In genomic region chr1:1511533-1512285, GRCh38 we compare ENCODE assay signal across 1 cellular context.
TF ChIP-seq lines count a peak whose summit lies in the region.

Gene ATAD3A, plus strand, starts transcription at chr1:1512162. Its CDS starts 107 bp downstream, at chr1:1512269.

TF ChIP-seq in HepG2, 621 proteins besides CTCF, POLR2A, EP300 and RAD21 (continued from another document and continues in another):
- TF ChIP-seq TFAP4 (IDR thresholded peaks at IDR 0.05; ENCODE audit: borderline replicate concordance, low read depth) (peak; percentile 87), FOXP4 (CRISPR knock-in tag; IDR thresholded peaks at IDR 0.05) (peak; percentile 40; the same call in 1 of the 2 replicates), HMGXB4 (CRISPR knock-in tag; IDR thresholded peaks at IDR 0.05; ENCODE audit: borderline replicate concordance in 1 of 2, low read depth in 1 of 2) (peak; percentile 80 to 89; a peak in 3 of 4 replicates), ZNF275 (CRISPR knock-in tag; IDR thresholded peaks at IDR 0.05; ENCODE audit: borderline replicate concordance) (peak; percentile 51; the same call in 1 of the 2 replicates), PLSCR1 (CRISPR knock-in tag; IDR thresholded peaks at IDR 0.05; ENCODE audit: borderline replicate concordance) (no peak), ZFP82 (CRISPR knock-in tag; IDR thresholded peaks at IDR 0.05; ENCODE audit: borderline replicate concordance) (0 out of 2 replicates have a peak, but pooled peaks have one; percentile 62), ATF1 (CRISPR knock-in tag; IDR thresholded peaks at IDR 0.05) (peak; percentile 96), ZNF775 (CRISPR knock-in tag; IDR thresholded peaks at IDR 0.05; ENCODE audit: borderline replicate concordance) (no peak), SRY (CRISPR knock-in tag; IDR thresholded peaks at IDR 0.05) (peak; percentile 94), ZSCAN12 (CRISPR knock-in tag; IDR thresholded peaks at IDR 0.05) (no peak), ATF7 (IDR thresholded peaks at IDR 0.05) (peak; percentile 9; the same call in 1 of the 2 replicates), ATF7 (CRISPR knock-in tag; IDR thresholded peaks at IDR 0.05) (no peak), HOXA9 (CRISPR knock-in tag; IDR thresholded peaks at IDR 0.05; ENCODE audit: borderline replicate concordance) (0 out of 2 replicates have a peak, but pooled peaks have one; percentile 23), TEF (CRISPR knock-in tag; IDR thresholded peaks at IDR 0.05) (no peak), CBX5 (CRISPR knock-in tag; IDR thresholded peaks at IDR 0.05; ENCODE audit: borderline replicate concordance) (peak; percentile 69; the same call in 1 of the 2 replicates), TCF7 (IDR thresholded peaks at IDR 0.05; ENCODE audit: low read depth) (no peak), THRA (CRISPR knock-in tag; IDR thresholded peaks at IDR 0.05; ENCODE audit: borderline replicate concordance) (peak; percentile 60), ZFP36 (IDR thresholded peaks at IDR 0.05; ENCODE audit: borderline replicate concordance, low read depth, low read length, partially characterized antibody) (no peak), ZFY (CRISPR knock-in tag; IDR thresholded peaks at IDR 0.05) (peak; percentile 60; the same call in 1 of the 2 replicates), MLX (CRISPR knock-in tag; IDR thresholded peaks at IDR 0.05) (no peak), ZNF780A (CRISPR knock-in tag; IDR thresholded peaks at IDR 0.05) (no peak), KDM5B (CRISPR knock-in tag; IDR thresholded peaks at IDR 0.05; ENCODE audit: borderline replicate concordance) (peak; percentile 84; the same call in 1 of the 2 replicates), ZC3H13 (CRISPR knock-in tag; IDR thresholded peaks at IDR 0.05) (peak; percentile 91), MLLT10 (CRISPR knock-in tag; IDR thresholded peaks at IDR 0.05) (no peak), POLR2AphosphoS5 (IDR thresholded peaks at IDR 0.05; ENCODE audit: low read depth, low read length) (peak; percentile 73), ZNF768 (CRISPR knock-in tag; IDR thresholded peaks at IDR 0.05) (0 out of 2 replicates have a peak, but pooled peaks have one; percentile 67), SIN3A (IDR thresholded peaks at IDR 0.05; ENCODE audit: borderline replicate concordance, low read depth, low read length) (peak; percentile 96; the same call in 1 of the 2 replicates), ARNT2 (CRISPR knock-in tag; IDR thresholded peaks at IDR 0.05; ENCODE audit: low read depth) (peak; percentile 81), RFX5 (IDR thresholded peaks at IDR 0.05; ENCODE audit: low read depth, low read length) (peak; percentile 72), RFX1 (IDR thresholded peaks at IDR 0.05) (peak; percentile 82), AGO2 (optimal IDR thresholded peaks at IDR 0.05; ENCODE audit: low read depth, low read length) (peak; percentile 56), IRF1 (CRISPR knock-in tag; IDR thresholded peaks at IDR 0.05; ENCODE audit: low read depth) (no peak), ZNF556 (CRISPR knock-in tag; IDR thresholded peaks at IDR 0.05; ENCODE audit: borderline replicate concordance) (peak; percentile 62; the same call in 1 of the 2 replicates), KAT7 (CRISPR knock-in tag; IDR thresholded peaks at IDR 0.05; ENCODE audit: borderline replicate concordance) (no peak), NONO (IDR thresholded peaks at IDR 0.05) (no peak), NONO (CRISPR knock-in tag; conservative IDR thresholded peaks at IDR 0.05) (peak; percentile 85), SOX6 (IDR thresholded peaks at IDR 0.05) (no peak), SOX6 (CRISPR knock-in tag; IDR thresholded peaks at IDR 0.05) (peak; percentile 67), GTF3A (CRISPR knock-in tag; conservative IDR thresholded peaks at IDR 0.05) (no peak), ATF5 (CRISPR knock-in tag; IDR thresholded peaks at IDR 0.05; ENCODE audit: low read depth) (0 out of 2 replicates have a peak, but pooled peaks have one; percentile 6), GMEB1 (CRISPR knock-in tag; IDR thresholded peaks at IDR 0.05; ENCODE audit: borderline replicate concordance) (peak; percentile 94), TEAD2 (CRISPR knock-in tag; IDR thresholded peaks at IDR 0.05) (no peak), PHF8 (CRISPR knock-in tag; IDR thresholded peaks at IDR 0.05) (peak; percentile 87), SOX5 (CRISPR knock-in tag; IDR thresholded peaks at IDR 0.05; ENCODE audit: borderline replicate concordance) (peak; percentile 36; the same call in 1 of the 2 replicates), E2F5 (CRISPR knock-in tag; conservative IDR thresholded peaks at IDR 0.05) (peak; percentile 84), DRAP1 (CRISPR knock-in tag; IDR thresholded peaks at IDR 0.05) (peak; percentile 78), ZNF614 (CRISPR knock-in tag; IDR thresholded peaks at IDR 0.05; ENCODE audit: borderline replicate concordance) (peak; percentile 34; the same call in 1 of the 2 replicates), BCL3 (CRISPR knock-in tag; IDR thresholded peaks at IDR 0.05) (peak; percentile 61; the same call in 1 of the 2 replicates), ZNF274 (CRISPR knock-in tag; IDR thresholded peaks at IDR 0.05) (peak; percentile 85; the same call in 1 of the 2 replicates), MTA1 (CRISPR knock-in tag; IDR thresholded peaks at IDR 0.05; ENCODE audit: borderline replicate concordance) (peak; percentile 74; the same call in 1 of the 2 replicates)
